Comparison of ENCODE assay signal across 8 cellular contexts in genomic region chr17:7219812-7220592, GRCh38. TPM values are rescaled to one million over a fixed set of nuclear protein-coding genes. Genes with fewer than 3 reads are reported as not detected.
DNase-seq lines count a peak whose midpoint lies in the region; ATAC-seq and TF ChIP-seq lines count a peak whose summit lies in the region.

Gene ACADVL, plus strand, starts transcription at chr17:7219938. Its CDS starts 47 bp downstream, at chr17:7219985.
Gene DLG4, minus strand, starts transcription at chr17:7219836.

- DNase-seq in activated T-cell treated with anti-CD3 and anti-CD28 coated beads for 48 hours (ENCODE audit: low read depth) (peak; percentile 83), epithelial cell of esophagus (ENCODE audit: low read depth) (peak; percentile 89)
- DNase-seq in stimulated activated CD8-positive, alpha-beta memory T cell treated with anti-CD3 and anti-CD28 coated beads, Interleukin-4, amount 100 ng/mL, for 24 hours (ENCODE audit: low read depth) = peak; percentile 78

- TF ChIP-seq CTCF in 22Rv1 (IDR thresholded peaks at IDR 0.05) (no peak), OCI-LY3 (IDR thresholded peaks at IDR 0.05; ENCODE audit: low read depth, low read length) (no peak), epithelial cell of esophagus (IDR thresholded peaks at IDR 0.05; ENCODE audit: insufficient read depth, low read depth, low read length, missing control alignments) (no peak)

- H3K27me3 ChIP-seq in OCI-LY3 (ENCODE audit: low read depth, low read length) = no peaks in the 10 kb centered on the region
- no peaks in the 10 kb centered on the region for H3K27me3 ChIP-seq in mononuclear cell (ENCODE audit: insufficient read depth, low read length)

- H3K36me3 ChIP-seq in OCI-LY3 (replicated peaks; ENCODE audit: low read depth, low read length) = peaks cover 7% of the 10 kb centered on the region

- peak within 1 kb of the TSS; percentile 98 for H3K4me2 ChIP-seq in OCI-LY3 (ENCODE audit: low read length)

- no peaks in the 10 kb centered on the region for H3K9me3 ChIP-seq in OCI-LY3 (ENCODE audit: insufficient read depth, low read length)
- H3K9me3 ChIP-seq in mononuclear cell (ENCODE audit: low read depth, low read length) = no peaks in the 10 kb centered on the region

- H4K20me1 ChIP-seq in OCI-LY3 (ENCODE audit: insufficient read depth, low read length) = no peaks in the 10 kb centered on the region

- H3K79me2 ChIP-seq in OCI-LY3 (ENCODE audit: low read length) = 0 out of 2 replicates have a peak, but pooled peaks cover 4% of the 10 kb centered on the region

- no peak for ATAC-seq in GM18505 (IDR thresholded peaks at IDR 0.05; ENCODE audit: unreplicated experiment)
- ATAC-seq in HG03139 (IDR thresholded peaks at IDR 0.05; ENCODE audit: unreplicated experiment) = peak; percentile 49

- peak within 1 kb of the TSS; percentile 71; the same call in 1 of the 2 replicates for H2AFZ ChIP-seq in OCI-LY3 (ENCODE audit: low read depth, low read length)

- H3K27ac ChIP-seq in 22Rv1 (peak within 1 kb of the TSS; percentile 98), OCI-LY3 (ENCODE audit: low read length) (peak within 1 kb of the TSS; percentile 56)

- TF ChIP-seq POLR2A in GM18505 (IDR thresholded peaks at IDR 0.05; ENCODE audit: borderline replicate concordance, extremely low read depth, insufficient read depth, insufficient read length) = peak; percentile 68

- peak within 1 kb of the TSS; percentile 91 for H3K9ac ChIP-seq in OCI-LY3 (ENCODE audit: low read length)

- H3K4me1 ChIP-seq in OCI-LY3 (ENCODE audit: low read length) = peaks cover 38% of the 10 kb centered on the region
- H3K4me1 ChIP-seq in mononuclear cell (ENCODE audit: insufficient read depth, low read length) = peaks cover 53% of the 10 kb centered on the region

- H3K4me3 ChIP-seq in OCI-LY3 (ENCODE audit: low read length) = peak within 1 kb of the TSS; percentile 97
- peak within 1 kb of the TSS; percentile 74 for H3K4me3 ChIP-seq in epithelial cell of esophagus (ENCODE audit: low read length)
- H3K4me3 ChIP-seq in mononuclear cell (ENCODE audit: low read length) = peak within 1 kb of the TSS; percentile 80

RNA-seq across cellular contexts. Expression of gene ACADVL, which starts in this region (rescaled TPM):
- 143 TPM for total RNA-seq in mononuclear cell

RNA-seq across cellular contexts. Expression of gene DLG4, which starts in this region (rescaled TPM):
- total RNA-seq in mononuclear cell = 9.0 TPM
